In the genomic region with DNA sequence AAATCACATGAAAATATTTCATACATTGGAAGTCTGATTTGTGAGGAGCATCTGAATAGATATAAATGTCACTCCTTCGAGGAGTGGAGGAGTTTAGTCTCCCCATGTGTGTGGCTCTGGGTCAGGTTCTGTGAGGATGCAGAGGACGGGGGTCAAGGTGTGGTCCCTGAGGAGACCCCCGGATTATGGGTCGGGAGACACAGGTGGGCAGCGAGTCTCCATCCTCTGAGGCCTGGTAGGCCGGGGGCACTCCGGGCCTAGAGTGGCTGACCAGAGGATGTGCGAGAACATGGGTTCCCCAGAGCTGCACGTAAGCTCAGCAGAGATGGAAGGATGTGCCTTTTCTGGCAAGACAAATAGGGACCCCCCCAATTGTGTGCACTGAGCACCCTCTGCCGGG, we compare ENCODE assay signal across 1 cellular context.
TF ChIP-seq lines count a peak whose summit lies in the region.

No MANE protein-coding gene starts in this region.

TF ChIP-seq in HepG2, 621 proteins besides CTCF, POLR2A, EP300 and RAD21 (continued from another document):
- no peak for TF ChIP-seq ZNF292 (CRISPR knock-in tag; IDR thresholded peaks at IDR 0.05; ENCODE audit: borderline replicate concordance, low read depth)
- TF ChIP-seq IRF2 (CRISPR knock-in tag; IDR thresholded peaks at IDR 0.05): no peak
- TF ChIP-seq PAF1 (CRISPR knock-in tag; IDR thresholded peaks at IDR 0.05): no peak
- TF ChIP-seq, protein P1, sequence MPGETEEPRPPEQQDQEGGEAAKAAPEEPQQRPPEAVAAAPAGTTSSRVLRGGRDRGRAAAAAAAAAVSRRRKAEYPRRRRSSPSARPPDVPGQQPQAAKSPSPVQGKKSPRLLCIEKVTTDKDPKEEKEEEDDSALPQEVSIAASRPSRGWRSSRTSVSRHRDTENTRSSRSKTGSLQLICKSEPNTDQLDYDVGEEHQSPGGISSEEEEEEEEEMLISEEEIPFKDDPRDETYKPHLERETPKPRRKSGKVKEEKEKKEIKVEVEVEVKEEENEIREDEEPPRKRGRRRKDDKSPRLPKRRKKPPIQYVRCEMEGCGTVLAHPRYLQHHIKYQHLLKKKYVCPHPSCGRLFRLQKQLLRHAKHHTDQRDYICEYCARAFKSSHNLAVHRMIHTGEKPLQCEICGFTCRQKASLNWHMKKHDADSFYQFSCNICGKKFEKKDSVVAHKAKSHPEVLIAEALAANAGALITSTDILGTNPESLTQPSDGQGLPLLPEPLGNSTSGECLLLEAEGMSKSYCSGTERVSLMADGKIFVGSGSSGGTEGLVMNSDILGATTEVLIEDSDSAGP (CRISPR knock-in tag; IDR thresholded peaks at IDR 0.05; ENCODE audit: borderline replicate concordance): no peak
- TF ChIP-seq SCMH1 (CRISPR knock-in tag; IDR thresholded peaks at IDR 0.05; ENCODE audit: borderline replicate concordance): no peak
- TF ChIP-seq ZNF563 (CRISPR knock-in tag; IDR thresholded peaks at IDR 0.05): no peak
